Comparison of ENCODE assay signal across 8 cellular contexts in genomic region chr10:93006435-93007039, GRCh38.
DNase-seq lines count a peak whose midpoint lies in the region; ATAC-seq and TF ChIP-seq lines count a peak whose summit lies in the region.

No MANE protein-coding gene starts in this region.

- ATAC-seq in GM19455 (IDR thresholded peaks at IDR 0.05; ENCODE audit: unreplicated experiment) = no peak
- ATAC-seq in GM18520 (IDR thresholded peaks at IDR 0.05; ENCODE audit: unreplicated experiment) = no peak
- no peak for ATAC-seq in HG03565 (IDR thresholded peaks at IDR 0.05; ENCODE audit: unreplicated experiment)
- ATAC-seq in GM19463 (IDR thresholded peaks at IDR 0.05; ENCODE audit: unreplicated experiment) = no peak

- peak; percentile 55 for DNase-seq in EL
- DNase-seq in amniotic stem cell (lab: John Stamatoyannopoulos, UW) = peak; percentile 37
- peak; percentile 53 for DNase-seq in kidney tubule cell (ENCODE audit: low spot score)

- peak; percentile 77 for TF ChIP-seq CTCF in LNCAP (IDR thresholded peaks at IDR 0.05)
